Comparison of ENCODE assay signal across 15 cellular contexts in genomic region chr1:152673016-152673415, GRCh38. TPM values are rescaled to one million over a fixed set of nuclear protein-coding genes. Genes with fewer than 3 reads are reported as not detected.
DNase-seq lines count a peak whose midpoint lies in the region; ATAC-seq, FAIRE-seq and TF ChIP-seq lines count a peak whose summit lies in the region.
"Had no signal": no experiment of that assay in that cellular context is flagged by ENCODE, and none has a peak within 500 bp of the region (broad histone marks: within the 10 kb centered on the region; RNA-seq: fewer than 3 reads in every experiment).

No MANE protein-coding gene starts in this region.

- no peak for TF ChIP-seq RAD21 in HepG2 (CRISPR knock-in tag; IDR thresholded peaks at IDR 0.05)

- WGBS in HepG2 (ENCODE audit: low lambda C conversion rate) = 0% methylated on average over 2 of the region's 2 CpGs
- 49% methylated on average over 2 of the region's 2 CpGs for WGBS in right lobe of liver (ENCODE audit: insufficient coverage, low coverage, low lambda C conversion rate, missing lambda C conversion rate)
- 33 to 37% methylated on average over 2 of the region's 2 CpGs for WGBS in pancreas, 2 donors

- H3K9ac ChIP-seq in HepG2 (ENCODE audit: insufficient read depth, low read depth, low read length) = no peak overlapping the region
- H3K9ac ChIP-seq: BLaER1 had no signal

- FAIRE-seq in HepG2 (lab: Jason Lieb, UNC) = no peak
- FAIRE-seq in bronchial epithelial cell (lab: Jason Lieb, UNC) = no peak
- no peak for FAIRE-seq in pancreas (lab: Jason Lieb, UNC)

- H2AFZ ChIP-seq in HepG2 (ENCODE audit: low read length) = no peak overlapping the region

- DNase-seq in HepG2 (ENCODE audit: low spot score) (peak; percentile 11), right lobe of liver (no peak), bronchial epithelial cell (ENCODE audit: low read depth) (peak; percentile 89), fibroblast of mammary gland (ENCODE audit: low read depth) (peak; percentile 16), pancreas (no peak)
- no peak for DNase-seq in activated T-cell treated with anti-CD3 and anti-CD28 coated beads, Interleukin-2, amount 50 U/mL, for 48 hours
- DNase-seq: 8988T; AML-193; CD8-positive, alpha-beta memory T cell; DMS53; GOT3; H9 had no signal

- TF ChIP-seq POLR2A in HepG2 (IDR thresholded peaks at IDR 0.05; ENCODE audit: insufficient read depth in 1 of 2, low read depth in 2 of 2, low read length in 2 of 2) (no peak), right lobe of liver (IDR thresholded peaks at IDR 0.05) (no peak)

- H4K20me1 ChIP-seq in HepG2 (ENCODE audit: insufficient read depth, low read length) = no peaks in the 10 kb centered on the region
- H4K20me1 ChIP-seq: BLaER1 had no signal

- intact Hi-C loops in HepG2 (cut with micrococcal nuclease; ENCODE audit: unreplicated experiment) (no loop called here), right lobe of liver (cut with DNase I) (no loop called here), pancreas (cut with DNase I) (no loop called here)

- POLR2A ChIA-PET in HepG2 (lab: Yijun Ruan, JAX) = no interaction called here

- H3K36me3 ChIP-seq in HepG2 (replicated peaks in 1 of 2; ENCODE audit: control insufficient read depth in 1 of 2, insufficient read depth in 2 of 2, low read length in 2 of 2) = no peaks in the 10 kb centered on the region
- H3K36me3 ChIP-seq in right lobe of liver = no peaks in the 10 kb centered on the region
- H3K36me3 ChIP-seq in bronchial epithelial cell (ENCODE audit: control insufficient read depth, insufficient read depth, low read length) = no peaks in the 10 kb centered on the region
- H3K36me3 ChIP-seq in pancreas = no peaks in the 10 kb centered on the region
- H3K36me3 ChIP-seq: BLaER1 had no signal

- H3K79me2 ChIP-seq in HepG2 (ENCODE audit: insufficient read depth, low read length) = no peaks in the 10 kb centered on the region

- no peak overlapping the region for H3K4me2 ChIP-seq in HepG2 (ENCODE audit: low read depth, low read length)
- H3K4me2 ChIP-seq: BLaER1 had no signal

- H3K4me1 ChIP-seq in HepG2 (ENCODE audit: insufficient read depth, low read length) (no peaks in the 10 kb centered on the region), right lobe of liver (no peaks in the 10 kb centered on the region), pancreas (no peaks in the 10 kb centered on the region)
- H3K4me1 ChIP-seq: BLaER1 had no signal

- in situ Hi-C loops in HepG2 (cut with HindIII; ENCODE audit: extremely low pct_ligation_motif_present, low pct_unique_long_range_greater_than_20kb) = no loop called here

- H3K27ac ChIP-seq in HepG2 (ENCODE audit: extremely low read length, insufficient read depth, low read length) (no peak overlapping the region), right lobe of liver (no peak overlapping the region), pancreas (no peak overlapping the region)
- H3K27ac ChIP-seq: BLaER1 had no signal

- ATAC-seq in HepG2 (no peak), right lobe of liver (no peak), pancreas (no peak), HG03520 (IDR thresholded peaks at IDR 0.05; ENCODE audit: unreplicated experiment) (no peak)

- H3K4me3 ChIP-seq in HepG2 (replicated peaks in 1 of 3; ENCODE audit: insufficient read depth in 1 of 3, low read depth in 2 of 3, low read length in 3 of 3) (no peak overlapping the region), right lobe of liver (no peak overlapping the region), bronchial epithelial cell (ENCODE audit: low read depth, low read length) (no peak overlapping the region), fibroblast of mammary gland (ENCODE audit: control insufficient read depth, low read depth, low read length) (no peak overlapping the region), pancreas (no peak overlapping the region)
- H3K4me3 ChIP-seq: BLaER1 had no signal

- no peak for TF ChIP-seq CTCF in HepG2 (CRISPR knock-in tag; IDR thresholded peaks at IDR 0.05)
- no peak for TF ChIP-seq CTCF in right lobe of liver (IDR thresholded peaks at IDR 0.05)
- no peak for TF ChIP-seq CTCF in bronchial epithelial cell (IDR thresholded peaks at IDR 0.05; ENCODE audit: insufficient read depth, low read length, severe bottlenecking)
- no peak for TF ChIP-seq CTCF in fibroblast of mammary gland (conservative IDR thresholded peaks at IDR 0.05; ENCODE audit: control insufficient read depth, insufficient read depth, low read depth, low read length)
- TF ChIP-seq CTCF in pancreas (IDR thresholded peaks at IDR 0.05) = no peak

- CTCF ChIA-PET in HepG2 (lab: Yijun Ruan, JAX; ENCODE audit: low intra/inter-chr PET ratio, low total read pairs) = no interaction called here

- BruUV-seq in HepG2 (replicated peaks; lab: Mats Ljungman, UMichigan) = no TSS peak

- no peaks in the 10 kb centered on the region for H3K27me3 ChIP-seq in HepG2 (ENCODE audit: control insufficient read depth in 1 of 2, insufficient read depth in 2 of 2, low read length in 2 of 2)
- no peaks in the 10 kb centered on the region for H3K27me3 ChIP-seq in right lobe of liver
- H3K27me3 ChIP-seq in bronchial epithelial cell (ENCODE audit: control insufficient read depth, insufficient read depth, low read length) = peaks cover 2% of the 10 kb centered on the region
- no peaks in the 10 kb centered on the region for H3K27me3 ChIP-seq in pancreas
- H3K27me3 ChIP-seq: BLaER1 had no signal

- TF ChIP-seq EP300 in HepG2 (IDR thresholded peaks at IDR 0.05; ENCODE audit: low read depth in 2 of 2, low read length in 2 of 2) (no peak), HepG2 (CRISPR knock-in tag; IDR thresholded peaks at IDR 0.05; ENCODE audit: borderline replicate concordance) (no peak)

- H3K9me3 ChIP-seq in HepG2 (ENCODE audit: low read length) (no peaks in the 10 kb centered on the region), right lobe of liver (no peaks in the 10 kb centered on the region), pancreas (no peaks in the 10 kb centered on the region)
- H3K9me3 ChIP-seq: BLaER1 had no signal

RNA-seq across cellular contexts. Expression of gene LCE2C, which starts 2.1 kb away (rescaled TPM):
- total RNA-seq in HepG2 (2016; rRNA removed; fragmentation: Illumina TruSeq; extraction: Trizol) (not detected in 2 replicates), right lobe of liver (not detected), bronchial epithelial cell (not detected in 2 replicates), pancreas (not detected)
- not detected in 2 replicates for total RNA-seq in HepG2 (2016; cell fraction: cytosol; rRNA removed; fragmentation: Illumina TruSeq; extraction: Trizol; ENCODE audit: low read depth)
- not detected in 2 replicates for total RNA-seq in HepG2 (2016; cell fraction: insoluble cytoplasmic fraction; rRNA removed; fragmentation: Illumina TruSeq; extraction: Trizol)
- total RNA-seq in HepG2 (2016; cell fraction: membrane; rRNA removed; fragmentation: Illumina TruSeq; extraction: Trizol) = not detected in 2 replicates
- total RNA-seq in HepG2 (2016; cell fraction: nucleus; rRNA removed; fragmentation: Illumina TruSeq; extraction: Trizol) = not detected in 2 replicates
- polyA plus RNA-seq in HepG2 (2011; rRNA removed) (not detected in 2 replicates), pancreas (not detected)
- polyA plus RNA-seq in HepG2 (2011; cell fraction: cytosol; rRNA removed) = not detected in 2 replicates
- polyA plus RNA-seq in HepG2 (2011; cell fraction: nucleus; rRNA removed) = not detected in 2 replicates
- polyA plus RNA-seq in HepG2 (2012) = not detected in 2 replicates
- polyA plus RNA-seq in HepG2 (2016; cell fraction: cytosol; fragmentation: Illumina TruSeq; extraction: Trizol; ENCODE audit: low read depth) = not detected in 2 replicates
- polyA plus RNA-seq in HepG2 (2016; cell fraction: insoluble cytoplasmic fraction; fragmentation: Illumina TruSeq; extraction: Trizol; ENCODE audit: low read depth) = not detected in 2 replicates
- not detected in 2 replicates for polyA plus RNA-seq in HepG2 (2016; cell fraction: membrane; fragmentation: Illumina TruSeq; extraction: Trizol; ENCODE audit: low read depth)
- polyA plus RNA-seq in HepG2 (2016; cell fraction: nucleus; fragmentation: Illumina TruSeq; extraction: Trizol; ENCODE audit: insufficient read depth, low read depth) = not detected in 2 replicates
- not detected in 2 replicates for polyA minus RNA-seq in HepG2 (2011; rRNA and poly(A)+ RNA removed; ENCODE audit: low replicate concordance)
- not detected in 2 replicates for polyA minus RNA-seq in HepG2 (2011; cell fraction: cytosol; rRNA and poly(A)+ RNA removed)
- polyA minus RNA-seq in HepG2 (2011; cell fraction: nucleus; rRNA and poly(A)+ RNA removed) = not detected in 2 replicates
- total RNA-seq: CD8-positive, alpha-beta memory T cell; H9; HT-29 had no signal
- polyA plus RNA-seq: CD8-positive, alpha-beta memory T cell had no signal

RNA-seq across cellular contexts. Expression of gene LCE2D, which starts 9.8 kb away (rescaled TPM):
- total RNA-seq in HepG2 (2016; rRNA removed; fragmentation: Illumina TruSeq; extraction: Trizol) = not detected in 2 replicates
- total RNA-seq in HepG2 (2016; cell fraction: cytosol; rRNA removed; fragmentation: Illumina TruSeq; extraction: Trizol; ENCODE audit: low read depth) = not detected in 2 replicates
- total RNA-seq in HepG2 (2016; cell fraction: insoluble cytoplasmic fraction; rRNA removed; fragmentation: Illumina TruSeq; extraction: Trizol) = not detected in 2 replicates
- not detected in 2 replicates for total RNA-seq in HepG2 (2016; cell fraction: membrane; rRNA removed; fragmentation: Illumina TruSeq; extraction: Trizol)
- not detected in 2 replicates for total RNA-seq in HepG2 (2016; cell fraction: nucleus; rRNA removed; fragmentation: Illumina TruSeq; extraction: Trizol)
- polyA plus RNA-seq in HepG2 (2011; rRNA removed) = not detected in 2 replicates
- not detected in 2 replicates for polyA plus RNA-seq in HepG2 (2011; cell fraction: cytosol; rRNA removed)
- polyA plus RNA-seq in HepG2 (2011; cell fraction: nucleus; rRNA removed) = not detected in 2 replicates
- polyA plus RNA-seq in HepG2 (2012) = not detected in 2 replicates
- not detected in 2 replicates for polyA plus RNA-seq in HepG2 (2016; cell fraction: cytosol; fragmentation: Illumina TruSeq; extraction: Trizol; ENCODE audit: low read depth)
- not detected in 2 replicates for polyA plus RNA-seq in HepG2 (2016; cell fraction: insoluble cytoplasmic fraction; fragmentation: Illumina TruSeq; extraction: Trizol; ENCODE audit: low read depth)
- polyA plus RNA-seq in HepG2 (2016; cell fraction: membrane; fragmentation: Illumina TruSeq; extraction: Trizol; ENCODE audit: low read depth) = not detected in 2 replicates
- polyA plus RNA-seq in HepG2 (2016; cell fraction: nucleus; fragmentation: Illumina TruSeq; extraction: Trizol; ENCODE audit: insufficient read depth, low read depth) = not detected in 2 replicates
- polyA minus RNA-seq in HepG2 (2011; rRNA and poly(A)+ RNA removed; ENCODE audit: low replicate concordance) = not detected in 2 replicates
- not detected in 2 replicates for polyA minus RNA-seq in HepG2 (2011; cell fraction: cytosol; rRNA and poly(A)+ RNA removed)
- not detected in 2 replicates for polyA minus RNA-seq in HepG2 (2011; cell fraction: nucleus; rRNA and poly(A)+ RNA removed)
- not detected for total RNA-seq in right lobe of liver
- total RNA-seq in bronchial epithelial cell = not detected in 2 replicates
- total RNA-seq in pancreas = not detected
- not detected for polyA plus RNA-seq in pancreas
- total RNA-seq: CD8-positive, alpha-beta memory T cell; H9; HT-29 had no signal
- polyA plus RNA-seq: CD8-positive, alpha-beta memory T cell had no signal

RNA-seq across cellular contexts. Expression of gene LCE2B, which starts 12.9 kb away (rescaled TPM):
- total RNA-seq in HepG2 (2016; rRNA removed; fragmentation: Illumina TruSeq; extraction: Trizol) = not detected in 2 replicates
- total RNA-seq in HepG2 (2016; cell fraction: cytosol; rRNA removed; fragmentation: Illumina TruSeq; extraction: Trizol; ENCODE audit: low read depth) = not detected in 2 replicates
- total RNA-seq in HepG2 (2016; cell fraction: insoluble cytoplasmic fraction; rRNA removed; fragmentation: Illumina TruSeq; extraction: Trizol) = not detected in 2 replicates
- total RNA-seq in HepG2 (2016; cell fraction: membrane; rRNA removed; fragmentation: Illumina TruSeq; extraction: Trizol) = not detected in 2 replicates
- not detected in 2 replicates for total RNA-seq in HepG2 (2016; cell fraction: nucleus; rRNA removed; fragmentation: Illumina TruSeq; extraction: Trizol)
- polyA plus RNA-seq in HepG2 (2011; rRNA removed) = not detected in 2 replicates
- polyA plus RNA-seq in HepG2 (2011; cell fraction: cytosol; rRNA removed) = not detected in 2 replicates
- not detected in 2 replicates for polyA plus RNA-seq in HepG2 (2011; cell fraction: nucleus; rRNA removed)
- polyA plus RNA-seq in HepG2 (2012) = not detected in 2 replicates
- not detected in 2 replicates for polyA plus RNA-seq in HepG2 (2016; cell fraction: cytosol; fragmentation: Illumina TruSeq; extraction: Trizol; ENCODE audit: low read depth)
- not detected in 2 replicates for polyA plus RNA-seq in HepG2 (2016; cell fraction: insoluble cytoplasmic fraction; fragmentation: Illumina TruSeq; extraction: Trizol; ENCODE audit: low read depth)
- polyA plus RNA-seq in HepG2 (2016; cell fraction: membrane; fragmentation: Illumina TruSeq; extraction: Trizol; ENCODE audit: low read depth) = not detected in 2 replicates
- not detected in 2 replicates for polyA plus RNA-seq in HepG2 (2016; cell fraction: nucleus; fragmentation: Illumina TruSeq; extraction: Trizol; ENCODE audit: insufficient read depth, low read depth)
- not detected in 2 replicates for polyA minus RNA-seq in HepG2 (2011; rRNA and poly(A)+ RNA removed; ENCODE audit: low replicate concordance)
- polyA minus RNA-seq in HepG2 (2011; cell fraction: cytosol; rRNA and poly(A)+ RNA removed) = not detected in 2 replicates
- polyA minus RNA-seq in HepG2 (2011; cell fraction: nucleus; rRNA and poly(A)+ RNA removed) = not detected in 2 replicates
- total RNA-seq in right lobe of liver = not detected
- total RNA-seq in bronchial epithelial cell = not detected in 2 replicates
- not detected for total RNA-seq in pancreas
- not detected for polyA plus RNA-seq in pancreas
- total RNA-seq: CD8-positive, alpha-beta memory T cell; H9; HT-29 had no signal
- polyA plus RNA-seq: CD8-positive, alpha-beta memory T cell had no signal

RNA-seq across cellular contexts. Expression of gene LCE2A, which starts 25.1 kb away (rescaled TPM):
- not detected in 2 replicates for total RNA-seq in HepG2 (2016; rRNA removed; fragmentation: Illumina TruSeq; extraction: Trizol)
- not detected in 2 replicates for total RNA-seq in HepG2 (2016; cell fraction: cytosol; rRNA removed; fragmentation: Illumina TruSeq; extraction: Trizol; ENCODE audit: low read depth)
- total RNA-seq in HepG2 (2016; cell fraction: insoluble cytoplasmic fraction; rRNA removed; fragmentation: Illumina TruSeq; extraction: Trizol) = not detected in 2 replicates
- total RNA-seq in HepG2 (2016; cell fraction: membrane; rRNA removed; fragmentation: Illumina TruSeq; extraction: Trizol) = not detected in 2 replicates
- total RNA-seq in HepG2 (2016; cell fraction: nucleus; rRNA removed; fragmentation: Illumina TruSeq; extraction: Trizol) = not detected in 2 replicates
- not detected in 2 replicates for polyA plus RNA-seq in HepG2 (2011; rRNA removed)
- polyA plus RNA-seq in HepG2 (2011; cell fraction: cytosol; rRNA removed) = not detected in 2 replicates
- polyA plus RNA-seq in HepG2 (2011; cell fraction: nucleus; rRNA removed) = not detected in 2 replicates
- polyA plus RNA-seq in HepG2 (2012) = not detected in 2 replicates
- polyA plus RNA-seq in HepG2 (2016; cell fraction: cytosol; fragmentation: Illumina TruSeq; extraction: Trizol; ENCODE audit: low read depth) = not detected in 2 replicates
- polyA plus RNA-seq in HepG2 (2016; cell fraction: insoluble cytoplasmic fraction; fragmentation: Illumina TruSeq; extraction: Trizol; ENCODE audit: low read depth) = not detected in 2 replicates
- not detected in 2 replicates for polyA plus RNA-seq in HepG2 (2016; cell fraction: membrane; fragmentation: Illumina TruSeq; extraction: Trizol; ENCODE audit: low read depth)
- not detected in 2 replicates for polyA plus RNA-seq in HepG2 (2016; cell fraction: nucleus; fragmentation: Illumina TruSeq; extraction: Trizol; ENCODE audit: insufficient read depth, low read depth)
- not detected in 2 replicates for polyA minus RNA-seq in HepG2 (2011; rRNA and poly(A)+ RNA removed; ENCODE audit: low replicate concordance)
- not detected in 2 replicates for polyA minus RNA-seq in HepG2 (2011; cell fraction: cytosol; rRNA and poly(A)+ RNA removed)
- not detected in 2 replicates for polyA minus RNA-seq in HepG2 (2011; cell fraction: nucleus; rRNA and poly(A)+ RNA removed)
- not detected for total RNA-seq in right lobe of liver
- not detected in 2 replicates for total RNA-seq in bronchial epithelial cell
- total RNA-seq in pancreas = not detected
- polyA plus RNA-seq in pancreas = not detected
- total RNA-seq: CD8-positive, alpha-beta memory T cell; H9; HT-29 had no signal
- polyA plus RNA-seq: CD8-positive, alpha-beta memory T cell had no signal

RNA-seq across cellular contexts. Expression of gene LCE4A, which starts 34.9 kb away (rescaled TPM):
- total RNA-seq in HepG2 (2016; rRNA removed; fragmentation: Illumina TruSeq; extraction: Trizol) = not detected in 2 replicates
- total RNA-seq in HepG2 (2016; cell fraction: cytosol; rRNA removed; fragmentation: Illumina TruSeq; extraction: Trizol; ENCODE audit: low read depth) = not detected in 2 replicates
- not detected in 2 replicates for total RNA-seq in HepG2 (2016; cell fraction: insoluble cytoplasmic fraction; rRNA removed; fragmentation: Illumina TruSeq; extraction: Trizol)
- total RNA-seq in HepG2 (2016; cell fraction: membrane; rRNA removed; fragmentation: Illumina TruSeq; extraction: Trizol) = not detected in 2 replicates
- not detected in 2 replicates for total RNA-seq in HepG2 (2016; cell fraction: nucleus; rRNA removed; fragmentation: Illumina TruSeq; extraction: Trizol)
- polyA plus RNA-seq in HepG2 (2011; rRNA removed) = not detected in 2 replicates
- not detected in 2 replicates for polyA plus RNA-seq in HepG2 (2011; cell fraction: cytosol; rRNA removed)
- not detected in 2 replicates for polyA plus RNA-seq in HepG2 (2011; cell fraction: nucleus; rRNA removed)
- polyA plus RNA-seq in HepG2 (2012) = not detected in 2 replicates
- not detected in 2 replicates for polyA plus RNA-seq in HepG2 (2016; cell fraction: cytosol; fragmentation: Illumina TruSeq; extraction: Trizol; ENCODE audit: low read depth)
- not detected in 2 replicates for polyA plus RNA-seq in HepG2 (2016; cell fraction: insoluble cytoplasmic fraction; fragmentation: Illumina TruSeq; extraction: Trizol; ENCODE audit: low read depth)
- not detected in 2 replicates for polyA plus RNA-seq in HepG2 (2016; cell fraction: membrane; fragmentation: Illumina TruSeq; extraction: Trizol; ENCODE audit: low read depth)
- not detected in 2 replicates for polyA plus RNA-seq in HepG2 (2016; cell fraction: nucleus; fragmentation: Illumina TruSeq; extraction: Trizol; ENCODE audit: insufficient read depth, low read depth)
- polyA minus RNA-seq in HepG2 (2011; rRNA and poly(A)+ RNA removed; ENCODE audit: low replicate concordance) = not detected in 2 replicates
- not detected in 2 replicates for polyA minus RNA-seq in HepG2 (2011; cell fraction: cytosol; rRNA and poly(A)+ RNA removed)
- polyA minus RNA-seq in HepG2 (2011; cell fraction: nucleus; rRNA and poly(A)+ RNA removed) = not detected in 2 replicates
- total RNA-seq in right lobe of liver = not detected
- total RNA-seq in bronchial epithelial cell = not detected in 2 replicates
- total RNA-seq in pancreas = not detected
- not detected for polyA plus RNA-seq in pancreas
- total RNA-seq: CD8-positive, alpha-beta memory T cell; H9; HT-29 had no signal
- polyA plus RNA-seq: CD8-positive, alpha-beta memory T cell had no signal

Comparison
In these comparisons a context has a peak if more than half of its experiments do, and no peak if none do; other contexts are left out.
1. DNase-seq: peak in HepG2 (single experiment), bronchial epithelial cell (single experiment) and fibroblast of mammary gland (single experiment); none in right lobe of liver (0 of 3), activated T-cell treated with anti-CD3 and anti-CD28 coated beads, Interleukin-2, amount 50 U/mL, for 48 hours (0 of 2) and pancreas (0 of 6).